10 cellular contexts compared by ENCODE assay signal in genomic region chr11:63845305-63845704, GRCh38. TPM values are rescaled to one million over a fixed set of nuclear protein-coding genes. Genes with fewer than 3 reads are reported as not detected.
DNase-seq lines count a peak whose midpoint lies in the region; TF ChIP-seq lines count a peak whose summit lies in the region.
"Had no signal": no experiment of that assay in that cellular context is flagged by ENCODE, and none has a peak within 500 bp of the region (broad histone marks: within the 10 kb centered on the region; RNA-seq: fewer than 3 reads in every experiment).

No MANE protein-coding gene starts in this region.

- H3K4me3 Mint-ChIP-seq in activated T-cell treated with anti-CD3 and anti-CD28 coated beads, Interleukin-2, amount 50 U/mL, for 24 hours, result no peak overlapping the region

- H3K9me3 ChIP-seq in thyroid gland, result no peaks in the 10 kb centered on the region
- H3K9me3 ChIP-seq in ascending aorta, result no peaks in the 10 kb centered on the region

- H3K27me3 Mint-ChIP-seq in activated T-cell treated with anti-CD3 and anti-CD28 coated beads, Interleukin-2, amount 50 U/mL, for 24 hours, result no peaks in the 10 kb centered on the region

- no peak overlapping the region for H3K4me3 ChIP-seq in astrocyte of the spinal cord (ENCODE audit: low read depth, low read length)
- H3K4me3 ChIP-seq in thyroid gland (replicated peaks in 1 of 3), result no peak overlapping the region
- no peak overlapping the region for H3K4me3 ChIP-seq in ascending aorta

- no peaks in the 10 kb centered on the region for H3K27me3 ChIP-seq in thyroid gland
- no peaks in the 10 kb centered on the region for H3K27me3 ChIP-seq in ascending aorta

- peaks cover 87 to 99% of the 10 kb centered on the region in 2 donors for H3K4me1 ChIP-seq in thyroid gland
- peaks cover 0 to 24% of the 10 kb centered on the region in 2 donors for H3K4me1 ChIP-seq in ascending aorta

- 52 to 58% methylated on average over 2 of the region's 2 CpGs for WGBS in thyroid gland, 2 donors

- peaks cover 83% of the 10 kb centered on the region for H3K4me1 Mint-ChIP-seq in activated T-cell treated with anti-CD3 and anti-CD28 coated beads, Interleukin-2, amount 50 U/mL, for 24 hours (ENCODE audit: low read depth)

- no peak for TF ChIP-seq POLR2A in thyroid gland (IDR thresholded peaks at IDR 0.05)

- H3K27ac ChIP-seq in thyroid gland (peak overlapping the region in 2 of 3 donors; percentile 85 to 89), ascending aorta (no peak overlapping the region)

- in situ Hi-C loops in astrocyte of the spinal cord (cut with HindIII; ENCODE audit: low sequenced_read_pairs), result no loop called here

- TF ChIP-seq CTCF in astrocyte of the spinal cord (IDR thresholded peaks at IDR 0.05; ENCODE audit: low read depth, low read length), result no peak
- TF ChIP-seq CTCF in thyroid gland (IDR thresholded peaks at IDR 0.05), result no peak
- no peak for TF ChIP-seq CTCF in ascending aorta (IDR thresholded peaks at IDR 0.05)

- H3K9me3 Mint-ChIP-seq in activated T-cell treated with anti-CD3 and anti-CD28 coated beads, Interleukin-2, amount 50 U/mL, for 24 hours, result no peaks in the 10 kb centered on the region

- H3K27ac Mint-ChIP-seq in activated T-cell treated with anti-CD3 and anti-CD28 coated beads, Interleukin-2, amount 50 U/mL, for 24 hours, result peak overlapping the region; percentile 71

- H3K36me3 Mint-ChIP-seq in activated T-cell treated with anti-CD3 and anti-CD28 coated beads, Interleukin-2, amount 50 U/mL, for 24 hours (ENCODE audit: low read depth), result peaks cover 83% of the 10 kb centered on the region

- no peak for DNase-seq in activated T-cell treated with anti-CD3 and anti-CD28 coated beads, Interleukin-2, amount 50 U/mL, for 24 hours
- no peak for DNase-seq in activated T-cell treated with anti-CD3 and anti-CD28 coated beads, Interleukin-2, amount 50 U/mL, for 48 hours
- DNase-seq in astrocyte of the spinal cord (ENCODE audit: low read depth, low spot score) (peak; percentile 65), iris pigment epithelial cell (ENCODE audit: low read depth) (peak; percentile 88), thyroid gland (no peak), ascending aorta (ENCODE audit: low spot score in 2 of 2) (no peak), NCI-H748 (lab: John Stamatoyannopoulos, UW; ENCODE audit: unreplicated experiment) (no peak), T1000 (lab: John Stamatoyannopoulos, UW) (no peak)
- DNase-seq: NCI-H1092, RPMI8226 had no signal

- intact Hi-C loops in thyroid gland (cut with DNase I), result no loop called here
- intact Hi-C loops in ascending aorta (cut with DNase I), result no loop called here

- H3K36me3 ChIP-seq in thyroid gland (no peaks in the 10 kb centered on the region), ascending aorta (peaks cover 12 to 21% of the 10 kb centered on the region in 2 donors)

RNA-seq across cellular contexts. Expression of gene MARK2, which starts 6.4 kb away (rescaled TPM):
- total RNA-seq in thyroid gland (10 to 100 TPM; 28.2 to 57.7 (median 48.6) TPM), ascending aorta (45.7 TPM)

RNA-seq across cellular contexts. Expression of gene SPINDOC, which starts 32.0 kb away (rescaled TPM):
- total RNA-seq in thyroid gland, result 10 to 100 TPM in 2 of 4 donors, 1 to 10 TPM in 2; 7.4 to 12.6 (median 10.3) TPM
- 5.0 TPM for total RNA-seq in ascending aorta

Comparison
In these comparisons a context has a peak if more than half of its experiments do, and no peak if none do; other contexts are left out.
1. DNase-seq: peak in astrocyte of the spinal cord (single experiment) and iris pigment epithelial cell (single experiment); none in activated T-cell treated with anti-CD3 and anti-CD28 coated beads, Interleukin-2, amount 50 U/mL, for 24 hours (single experiment), activated T-cell treated with anti-CD3 and anti-CD28 coated beads, Interleukin-2, amount 50 U/mL, for 48 hours (0 of 2), thyroid gland (0 of 2), ascending aorta (0 of 2), NCI-H748 (single experiment) and T1000 (single experiment).
2. H3K27ac ChIP-seq: peak in thyroid gland (2 of 3); none in ascending aorta (0 of 2).